ENCODE assay signal across 40 cellular contexts in the genomic region with DNA sequence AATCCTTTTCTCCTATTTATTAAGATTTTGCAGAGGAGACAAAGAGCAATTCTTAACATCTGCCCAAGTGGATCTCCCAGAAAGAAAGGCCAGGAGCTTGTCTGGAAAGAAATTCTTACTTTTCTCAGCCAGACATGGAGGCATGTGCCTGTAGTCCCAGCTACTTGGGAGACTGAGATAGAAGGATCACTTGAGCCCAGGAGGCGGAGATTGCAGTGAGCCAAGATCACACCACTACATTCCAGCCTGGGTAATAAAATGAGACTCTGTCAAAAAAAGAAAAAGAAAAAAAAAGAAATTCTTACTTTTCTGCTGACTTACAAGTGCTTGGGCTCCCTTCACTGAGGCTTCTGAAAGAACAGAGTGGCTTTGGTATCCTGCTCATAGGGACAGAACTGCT. TPM values are rescaled to one million over a fixed set of nuclear protein-coding genes. Genes with fewer than 3 reads are reported as not detected.
"Had no signal": no experiment of that assay in that cellular context is flagged by ENCODE, and none has a peak within 500 bp of the region (broad histone marks: within the 10 kb centered on the region; RNA-seq: fewer than 3 reads in every experiment).

No MANE protein-coding gene starts in this region.

- H3K27ac ChIP-seq: cardiac muscle cell, coronary artery, dorsolateral prefrontal cortex, heart right ventricle, parathyroid adenoma, skin epidermis, tibial artery had no signal

- H3K9ac ChIP-seq: parathyroid adenoma had no signal

- H3K27me3 ChIP-seq: ascending aorta, cardiac muscle cell, dorsolateral prefrontal cortex, tibial artery had no signal

- H3K4me3 ChIP-seq: ascending aorta, cardiac muscle cell, coronary artery, dorsolateral prefrontal cortex, heart right ventricle, lung, skin epidermis, tibial artery had no signal

- DNase-seq: activated CD4-positive, alpha-beta memory T cell treated with anti-CD3 and anti-CD28 coated beads, Interleukin-2, amount 10 ng/mL, durations not matched to agents 7 days and 5 days; activated CD4-positive, alpha-beta T cell treated with anti-CD3 and anti-CD28 coated beads for 1 hour; activated CD4-positive, alpha-beta T cell treated with anti-CD3 and anti-CD28 coated beads, Interleukin-2, amount 10 ng/mL, durations not matched to agents 7 days and 5 days; activated CD8-positive, alpha-beta memory T cell treated with anti-CD3 and anti-CD28 coated beads, Interleukin-2, amount 50 U/mL, for 48 hours; activated gamma-delta T cell; activated naive CD4-positive, alpha-beta T cell treated with anti-CD3 and anti-CD28 coated beads, Interleukin-2, amount 10 ng/mL, durations not matched to agents 7 days and 5 days; activated naive CD8-positive, alpha-beta T cell treated with anti-CD3 and anti-CD28 coated beads, Interleukin-2, amount 10 ng/mL, durations not matched to agents 7 days and 5 days; activated T-cell treated with anti-CD3 and anti-CD28 coated beads, Interleukin-2, amount 50 U/mL, for 24 hours; dorsolateral prefrontal cortex; effector memory CD4-positive, alpha-beta T cell; erythroblast; heart right ventricle; kidney glomerular epithelial cell; naive B cell; nucleus accumbens; right cardiac atrium; stimulated activated CD4-positive, alpha-beta T cell treated with anti-CD3 and anti-CD28 coated beads, Interleukin-1b, Interleukin-23, amount 100 ng/mL, for 48 hours; stimulated activated CD4-positive, alpha-beta T cell treated with anti-CD3 and anti-CD28 coated beads, Interleukin-4, amount 100 ng/mL, for 4 hours; stimulated activated CD8-positive, alpha-beta memory T cell treated with anti-CD3 and anti-CD28 coated beads, Interleukin-4, amount 100 ng/mL, for 48 hours; stimulated activated naive CD8-positive, alpha-beta T cell treated with anti-CD3 and anti-CD28 coated beads, Interleukin-15, amount 100 ng/mL, for 72 hours; SW 1271; T1000; tibial artery had no signal

- ATAC-seq: heart right ventricle; left lobe of liver; right cardiac atrium; stimulated activated memory B cell treated with anti-CD40 and anti-IgM and Interleukin-4, amounts not matched to agents 10 μg/mL and 1 μg/mL and 100 μg/mL, for 72 hours; stimulated activated naive CD8-positive, alpha-beta T cell treated with anti-CD3 and anti-CD28 coated beads, Interleukin-15, amount 100 ng/mL, for 72 hours; WTC11 had no signal

- H3K4me1 ChIP-seq: ascending aorta, heart right ventricle, tibial artery had no signal

- H3K4me3 Mint-ChIP-seq: activated CD4-positive, alpha-beta memory T cell treated with anti-CD3 and anti-CD28 coated beads, Interleukin-2, amount 10 ng/mL, durations not matched to agents 7 days and 5 days; activated CD4-positive, alpha-beta T cell treated with anti-CD3 and anti-CD28 coated beads, Interleukin-2, amount 10 ng/mL, durations not matched to agents 7 days and 5 days; activated naive CD4-positive, alpha-beta T cell treated with anti-CD3 and anti-CD28 coated beads, Interleukin-2, amount 10 ng/mL, durations not matched to agents 7 days and 5 days; activated naive CD8-positive, alpha-beta T cell treated with anti-CD3 and anti-CD28 coated beads, Interleukin-2, amount 10 ng/mL, durations not matched to agents 7 days and 5 days; activated T-cell treated with anti-CD3 and anti-CD28 coated beads, Interleukin-2, amount 50 U/mL, for 24 hours; brain; naive B cell; stimulated activated memory B cell treated with anti-CD40 and anti-IgM and Interleukin-4, amounts not matched to agents 10 μg/mL and 1 μg/mL and 100 μg/mL, for 72 hours; stimulated activated naive CD8-positive, alpha-beta T cell treated with anti-CD3 and anti-CD28 coated beads, Interleukin-15, amount 100 ng/mL, for 72 hours; T-helper 1 cell treated with Interleukin-12 subunit alpha and Interleukin-12 subunit beta and Interleukin-4 antibody, amounts not matched to agents 30 μg/mL and 1 μg/mL, for 36 hours; WTC11 had no signal

- H3K36me3 ChIP-seq: ascending aorta, cardiac muscle cell, heart right ventricle, tibial artery had no signal

- H3K27ac Mint-ChIP-seq: activated CD4-positive, alpha-beta memory T cell treated with anti-CD3 and anti-CD28 coated beads, Interleukin-2, amount 10 ng/mL, durations not matched to agents 7 days and 5 days; activated CD4-positive, alpha-beta T cell treated with anti-CD3 and anti-CD28 coated beads, Interleukin-2, amount 10 ng/mL, durations not matched to agents 7 days and 5 days; activated naive CD4-positive, alpha-beta T cell treated with anti-CD3 and anti-CD28 coated beads, Interleukin-2, amount 10 ng/mL, durations not matched to agents 7 days and 5 days; activated naive CD8-positive, alpha-beta T cell treated with anti-CD3 and anti-CD28 coated beads, Interleukin-2, amount 10 ng/mL, durations not matched to agents 7 days and 5 days; activated T-cell treated with anti-CD3 and anti-CD28 coated beads, Interleukin-2, amount 50 U/mL, for 24 hours; naive B cell; stimulated activated memory B cell treated with anti-CD40 and anti-IgM and Interleukin-4, amounts not matched to agents 10 μg/mL and 1 μg/mL and 100 μg/mL, for 72 hours; stimulated activated naive CD8-positive, alpha-beta T cell treated with anti-CD3 and anti-CD28 coated beads, Interleukin-15, amount 100 ng/mL, for 72 hours; T-helper 1 cell treated with Interleukin-12 subunit alpha and Interleukin-12 subunit beta and Interleukin-4 antibody, amounts not matched to agents 30 μg/mL and 1 μg/mL, for 36 hours; WTC11 had no signal

- H3K4me1 Mint-ChIP-seq: activated CD4-positive, alpha-beta memory T cell treated with anti-CD3 and anti-CD28 coated beads, Interleukin-2, amount 10 ng/mL, durations not matched to agents 7 days and 5 days; activated CD4-positive, alpha-beta T cell treated with anti-CD3 and anti-CD28 coated beads, Interleukin-2, amount 10 ng/mL, durations not matched to agents 7 days and 5 days; activated naive CD4-positive, alpha-beta T cell treated with anti-CD3 and anti-CD28 coated beads, Interleukin-2, amount 10 ng/mL, durations not matched to agents 7 days and 5 days; activated naive CD8-positive, alpha-beta T cell treated with anti-CD3 and anti-CD28 coated beads, Interleukin-2, amount 10 ng/mL, durations not matched to agents 7 days and 5 days; naive B cell; stimulated activated memory B cell treated with anti-CD40 and anti-IgM and Interleukin-4, amounts not matched to agents 10 μg/mL and 1 μg/mL and 100 μg/mL, for 72 hours; stimulated activated naive CD8-positive, alpha-beta T cell treated with anti-CD3 and anti-CD28 coated beads, Interleukin-15, amount 100 ng/mL, for 72 hours; WTC11 had no signal

- H3K9me3 Mint-ChIP-seq: activated CD4-positive, alpha-beta memory T cell treated with anti-CD3 and anti-CD28 coated beads, Interleukin-2, amount 10 ng/mL, durations not matched to agents 7 days and 5 days; activated CD4-positive, alpha-beta T cell treated with anti-CD3 and anti-CD28 coated beads, Interleukin-2, amount 10 ng/mL, durations not matched to agents 7 days and 5 days; activated naive CD4-positive, alpha-beta T cell treated with anti-CD3 and anti-CD28 coated beads, Interleukin-2, amount 10 ng/mL, durations not matched to agents 7 days and 5 days; activated naive CD8-positive, alpha-beta T cell treated with anti-CD3 and anti-CD28 coated beads, Interleukin-2, amount 10 ng/mL, durations not matched to agents 7 days and 5 days; activated T-cell treated with anti-CD3 and anti-CD28 coated beads, Interleukin-2, amount 50 U/mL, for 24 hours; brain; stimulated activated memory B cell treated with anti-CD40 and anti-IgM and Interleukin-4, amounts not matched to agents 10 μg/mL and 1 μg/mL and 100 μg/mL, for 72 hours; stimulated activated naive CD8-positive, alpha-beta T cell treated with anti-CD3 and anti-CD28 coated beads, Interleukin-15, amount 100 ng/mL, for 72 hours; T-helper 1 cell treated with Interleukin-12 subunit alpha and Interleukin-12 subunit beta and Interleukin-4 antibody, amounts not matched to agents 30 μg/mL and 1 μg/mL, for 36 hours had no signal

- H3K36me3 Mint-ChIP-seq: activated naive CD4-positive, alpha-beta T cell treated with anti-CD3 and anti-CD28 coated beads, Interleukin-2, amount 10 ng/mL, durations not matched to agents 7 days and 5 days; activated naive CD8-positive, alpha-beta T cell treated with anti-CD3 and anti-CD28 coated beads, Interleukin-2, amount 10 ng/mL, durations not matched to agents 7 days and 5 days; brain; naive B cell; stimulated activated memory B cell treated with anti-CD40 and anti-IgM and Interleukin-4, amounts not matched to agents 10 μg/mL and 1 μg/mL and 100 μg/mL, for 72 hours; WTC11 had no signal

- H3K9me3 ChIP-seq: ascending aorta, heart right ventricle, tibial artery had no signal

RNA-seq across cellular contexts. Expression of a gene that starts 2.4 kb away (rescaled TPM):
- total RNA-seq: activated CD4-positive, alpha-beta memory T cell treated with anti-CD3 and anti-CD28 coated beads, Interleukin-2, amount 10 ng/mL, durations not matched to agents 7 days and 5 days; activated CD4-positive, alpha-beta T cell treated with anti-CD3 and anti-CD28 coated beads, Interleukin-2, amount 10 ng/mL, durations not matched to agents 7 days and 5 days; activated naive CD8-positive, alpha-beta T cell treated with anti-CD3 and anti-CD28 coated beads, Interleukin-2, amount 10 ng/mL, durations not matched to agents 7 days and 5 days; ascending aorta; cardiac muscle cell; cerebellum; fibroblast of lung; lung; pulmonary artery endothelial cell; right cardiac atrium; WTC11 had no signal
- polyA plus RNA-seq: fibroblast of lung, heart right ventricle had no signal

RNA-seq across cellular contexts. Expression of a gene that starts 41.5 kb away (rescaled TPM):
- total RNA-seq: activated CD4-positive, alpha-beta memory T cell treated with anti-CD3 and anti-CD28 coated beads, Interleukin-2, amount 10 ng/mL, durations not matched to agents 7 days and 5 days; activated CD4-positive, alpha-beta T cell treated with anti-CD3 and anti-CD28 coated beads, Interleukin-2, amount 10 ng/mL, durations not matched to agents 7 days and 5 days; activated naive CD8-positive, alpha-beta T cell treated with anti-CD3 and anti-CD28 coated beads, Interleukin-2, amount 10 ng/mL, durations not matched to agents 7 days and 5 days; ascending aorta; cardiac muscle cell; cerebellum; heart right ventricle; pulmonary artery endothelial cell; right cardiac atrium; ureter had no signal
- polyA plus RNA-seq: cardiac muscle cell, fibroblast of lung, heart right ventricle, lung, neural cell had no signal

RNA-seq across cellular contexts. Expression of a gene that starts 51.4 kb away (rescaled TPM):
- total RNA-seq: activated CD4-positive, alpha-beta memory T cell treated with anti-CD3 and anti-CD28 coated beads, Interleukin-2, amount 10 ng/mL, durations not matched to agents 7 days and 5 days; ascending aorta; cardiac muscle cell; heart right ventricle; left lobe of liver; mesenteric fat pad; ureter had no signal
- polyA plus RNA-seq: cardiac muscle cell, heart right ventricle, neural cell had no signal
